In genomic region chr6:146875927-146876270, GRCh38 we compare ENCODE assay signal across 1 cellular context.
TF ChIP-seq lines count a peak whose summit lies in the region.

No MANE protein-coding gene starts in this region.

TF ChIP-seq in K562, 482 proteins besides CTCF, POLR2A, EP300 and RAD21 (continued from another document):
- TF ChIP-seq KLF13 (tag; IDR thresholded peaks at IDR 0.05; ENCODE audit: borderline replicate concordance, low read depth) (no peak), ZBTB11 (CRISPR knock-in tag; IDR thresholded peaks at IDR 0.05) (no peak), TAL1 (IDR thresholded peaks at IDR 0.05) (no peak), RBM34 (IDR thresholded peaks at IDR 0.05; ENCODE audit: borderline replicate concordance, insufficient read depth, low read length) (no peak), ZKSCAN8 (CRISPR knock-in tag; IDR thresholded peaks at IDR 0.05) (peak; percentile 70; the same call in 1 of the 2 replicates), ZNF212 (CRISPR knock-in tag; IDR thresholded peaks at IDR 0.05) (no peak), KAT2B (IDR thresholded peaks at IDR 0.05; ENCODE audit: low read depth, low read length) (no peak), TARDBP (IDR thresholded peaks at IDR 0.05) (no peak), CCNT2 (IDR thresholded peaks at IDR 0.05; ENCODE audit: borderline replicate concordance, extremely low read depth, insufficient read length, low read depth, low read length) (no peak), HINFP (tag; conservative IDR thresholded peaks at IDR 0.05; ENCODE audit: low read depth) (no peak), ZNF436 (CRISPR knock-in tag; IDR thresholded peaks at IDR 0.05) (no peak), TCF15 (CRISPR knock-in tag; IDR thresholded peaks at IDR 0.05) (no peak), CEBPG (CRISPR knock-in tag; IDR thresholded peaks at IDR 0.05) (no peak), CEBPG (tag; conservative IDR thresholded peaks at IDR 0.05 in 1 of 2, IDR thresholded peaks at IDR 0.05 in 1 of 2) (peak in 1 of 2 experiments; percentile 79; a peak in 3 of 4 replicates), ZNF707 (CRISPR knock-in tag; conservative IDR thresholded peaks at IDR 0.05) (no peak), ZC3H8 (IDR thresholded peaks at IDR 0.05) (no peak), ZBTB43 (CRISPR knock-in tag; IDR thresholded peaks at IDR 0.05) (no peak), MLLT1 (IDR thresholded peaks at IDR 0.05) (0 out of 4 replicates have a peak, but pooled peaks of 1 of the 2 experiments have one; percentile 11), NR3C1 (CRISPR knock-in tag; IDR thresholded peaks at IDR 0.05) (no peak), ZNF431 (CRISPR knock-in tag; IDR thresholded peaks at IDR 0.05) (peak; percentile 75; the same call in 1 of the 2 replicates), PATZ1 (CRISPR knock-in tag; IDR thresholded peaks at IDR 0.05; ENCODE audit: borderline replicate concordance) (no peak), YY1 (IDR thresholded peaks at IDR 0.05; ENCODE audit: borderline replicate concordance in 1 of 3, control insufficient read depth in 1 of 3, extremely low read depth in 1 of 3, insufficient read depth in 3 of 3, insufficient read length in 1 of 3, insufficient replicate concordance in 2 of 3, low read depth in 1 of 3, low read length in 2 of 3) (no peak), SMAD3 (CRISPR knock-in tag; conservative IDR thresholded peaks at IDR 0.05) (no peak), TCFL5 (CRISPR knock-in tag; conservative IDR thresholded peaks at IDR 0.05) (no peak), NCOA6 (IDR thresholded peaks at IDR 0.05) (0 out of 2 replicates have a peak, but pooled peaks have one; percentile 24), MAZ (CRISPR knock-in tag; conservative IDR thresholded peaks at IDR 0.05 in 1 of 2, IDR thresholded peaks at IDR 0.05 in 1 of 2) (no peak; a peak in 1 of 4 replicates), PHB2 (IDR thresholded peaks at IDR 0.05; ENCODE audit: low read depth) (no peak), RUNX1 (IDR thresholded peaks at IDR 0.05; ENCODE audit: low read depth) (no peak), ZNF778 (CRISPR knock-in tag; IDR thresholded peaks at IDR 0.05) (no peak), SMARCA5 (IDR thresholded peaks at IDR 0.05) (0 out of 2 replicates have a peak, but pooled peaks have one; percentile 51), ZNF449 (CRISPR knock-in tag; IDR thresholded peaks at IDR 0.05) (no peak), SNIP1 (IDR thresholded peaks at IDR 0.05; ENCODE audit: low read depth) (no peak), TFAP4 (CRISPR knock-in tag; IDR thresholded peaks at IDR 0.05; ENCODE audit: borderline replicate concordance) (no peak), ZNF311 (CRISPR knock-in tag; IDR thresholded peaks at IDR 0.05) (0 out of 2 replicates have a peak, but pooled peaks have one; percentile 15), DMBX1 (CRISPR knock-in tag; IDR thresholded peaks at IDR 0.05; ENCODE audit: borderline replicate concordance) (no peak), SETDB1 (IDR thresholded peaks at IDR 0.05; ENCODE audit: low read length) (no peak), ETV5 (CRISPR knock-in tag; IDR thresholded peaks at IDR 0.05; ENCODE audit: low read depth) (no peak), ZNF57 (CRISPR knock-in tag; IDR thresholded peaks at IDR 0.05) (no peak)
TF ChIP-seq in K562: peak in this region for 14.
